In the genomic region with DNA sequence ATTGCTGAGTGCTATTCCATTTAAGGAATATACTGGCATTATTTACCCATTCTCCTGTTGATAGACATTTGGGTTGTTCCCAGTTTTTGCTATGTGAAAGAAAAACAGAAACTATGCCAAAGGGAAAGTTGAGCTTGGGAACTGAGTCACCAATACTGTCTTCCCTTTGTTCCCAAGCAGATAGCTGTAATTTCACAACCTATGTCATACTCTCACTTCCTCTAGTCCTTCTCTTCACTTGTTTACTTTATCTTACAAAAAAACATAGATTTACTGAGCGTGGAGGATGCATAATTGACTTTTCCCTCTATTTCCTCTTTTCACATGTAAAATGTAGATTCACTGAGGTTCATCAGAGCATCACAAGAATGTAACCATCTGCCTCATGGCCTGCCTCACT, we compare ENCODE assay signal across 1 cellular context.
TF ChIP-seq lines count a peak whose summit lies in the region.

No MANE protein-coding gene starts in this region.

TF ChIP-seq in GM12878, 131 proteins besides CTCF, POLR2A, EP300 and RAD21:
- TF ChIP-seq EED (IDR thresholded peaks at IDR 0.05; ENCODE audit: low read depth): peak; percentile 71; the same call in 1 of the 2 replicates
- peak; percentile 61; the same call in 1 of the 2 replicates for TF ChIP-seq NFIC (IDR thresholded peaks at IDR 0.05; ENCODE audit: low read depth, low read length)
- TF ChIP-seq, protein P1, sequence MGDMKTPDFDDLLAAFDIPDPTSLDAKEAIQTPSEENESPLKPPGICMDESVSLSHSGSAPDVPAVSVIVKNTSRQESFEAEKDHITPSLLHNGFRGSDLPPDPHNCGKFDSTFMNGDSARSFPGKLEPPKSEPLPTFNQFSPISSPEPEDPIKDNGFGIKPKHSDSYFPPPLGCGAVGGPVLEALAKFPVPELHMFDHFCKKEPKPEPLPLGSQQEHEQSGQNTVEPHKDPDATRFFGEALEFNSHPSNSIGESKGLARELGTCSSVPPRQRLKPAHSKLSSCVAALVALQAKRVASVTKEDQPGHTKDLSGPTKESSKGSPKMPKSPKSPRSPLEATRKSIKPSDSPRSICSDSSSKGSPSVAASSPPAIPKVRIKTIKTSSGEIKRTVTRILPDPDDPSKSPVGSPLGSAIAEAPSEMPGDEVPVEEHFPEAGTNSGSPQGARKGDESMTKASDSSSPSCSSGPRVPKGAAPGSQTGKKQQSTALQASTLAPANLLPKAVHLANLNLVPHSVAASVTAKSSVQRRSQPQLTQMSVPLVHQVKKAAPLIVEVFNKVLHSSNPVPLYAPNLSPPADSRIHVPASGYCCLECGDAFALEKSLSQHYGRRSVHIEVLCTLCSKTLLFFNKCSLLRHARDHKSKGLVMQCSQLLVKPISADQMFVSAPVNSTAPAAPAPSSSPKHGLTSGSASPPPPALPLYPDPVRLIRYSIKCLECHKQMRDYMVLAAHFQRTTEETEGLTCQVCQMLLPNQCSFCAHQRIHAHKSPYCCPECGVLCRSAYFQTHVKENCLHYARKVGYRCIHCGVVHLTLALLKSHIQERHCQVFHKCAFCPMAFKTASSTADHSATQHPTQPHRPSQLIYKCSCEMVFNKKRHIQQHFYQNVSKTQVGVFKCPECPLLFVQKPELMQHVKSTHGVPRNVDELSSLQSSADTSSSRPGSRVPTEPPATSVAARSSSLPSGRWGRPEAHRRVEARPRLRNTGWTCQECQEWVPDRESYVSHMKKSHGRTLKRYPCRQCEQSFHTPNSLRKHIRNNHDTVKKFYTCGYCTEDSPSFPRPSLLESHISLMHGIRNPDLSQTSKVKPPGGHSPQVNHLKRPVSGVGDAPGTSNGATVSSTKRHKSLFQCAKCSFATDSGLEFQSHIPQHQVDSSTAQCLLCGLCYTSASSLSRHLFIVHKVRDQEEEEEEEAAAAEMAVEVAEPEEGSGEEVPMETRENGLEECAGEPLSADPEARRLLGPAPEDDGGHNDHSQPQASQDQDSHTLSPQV (IDR thresholded peaks at IDR 0.05): no peak
- TF ChIP-seq TCF7 (IDR thresholded peaks at IDR 0.05; ENCODE audit: borderline replicate concordance): peak; percentile 53; the same call in 1 of the 2 replicates
- peak; percentile 72 for TF ChIP-seq JUNB (IDR thresholded peaks at IDR 0.05)
- TF ChIP-seq SPI1 (IDR thresholded peaks at IDR 0.05; ENCODE audit: borderline replicate concordance, insufficient read depth, low read depth, low read length): peak; percentile 80
- TF ChIP-seq, protein P2, sequence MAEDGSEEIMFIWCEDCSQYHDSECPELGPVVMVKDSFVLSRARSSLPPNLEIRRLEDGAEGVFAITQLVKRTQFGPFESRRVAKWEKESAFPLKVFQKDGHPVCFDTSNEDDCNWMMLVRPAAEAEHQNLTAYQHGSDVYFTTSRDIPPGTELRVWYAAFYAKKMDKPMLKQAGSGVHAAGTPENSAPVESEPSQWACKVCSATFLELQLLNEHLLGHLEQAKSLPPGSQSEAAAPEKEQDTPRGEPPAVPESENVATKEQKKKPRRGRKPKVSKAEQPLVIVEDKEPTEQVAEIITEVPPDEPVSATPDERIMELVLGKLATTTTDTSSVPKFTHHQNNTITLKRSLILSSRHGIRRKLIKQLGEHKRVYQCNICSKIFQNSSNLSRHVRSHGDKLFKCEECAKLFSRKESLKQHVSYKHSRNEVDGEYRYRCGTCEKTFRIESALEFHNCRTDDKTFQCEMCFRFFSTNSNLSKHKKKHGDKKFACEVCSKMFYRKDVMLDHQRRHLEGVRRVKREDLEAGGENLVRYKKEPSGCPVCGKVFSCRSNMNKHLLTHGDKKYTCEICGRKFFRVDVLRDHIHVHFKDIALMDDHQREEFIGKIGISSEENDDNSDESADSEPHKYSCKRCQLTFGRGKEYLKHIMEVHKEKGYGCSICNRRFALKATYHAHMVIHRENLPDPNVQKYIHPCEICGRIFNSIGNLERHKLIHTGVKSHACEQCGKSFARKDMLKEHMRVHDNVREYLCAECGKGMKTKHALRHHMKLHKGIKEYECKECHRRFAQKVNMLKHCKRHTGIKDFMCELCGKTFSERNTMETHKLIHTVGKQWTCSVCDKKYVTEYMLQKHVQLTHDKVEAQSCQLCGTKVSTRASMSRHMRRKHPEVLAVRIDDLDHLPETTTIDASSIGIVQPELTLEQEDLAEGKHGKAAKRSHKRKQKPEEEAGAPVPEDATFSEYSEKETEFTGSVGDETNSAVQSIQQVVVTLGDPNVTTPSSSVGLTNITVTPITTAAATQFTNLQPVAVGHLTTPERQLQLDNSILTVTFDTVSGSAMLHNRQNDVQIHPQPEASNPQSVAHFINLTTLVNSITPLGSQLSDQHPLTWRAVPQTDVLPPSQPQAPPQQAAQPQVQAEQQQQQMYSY (CRISPR knock-in tag; IDR thresholded peaks at IDR 0.05): no peak
- peak; percentile 73; the same call in 1 of the 2 replicates for TF ChIP-seq IRF4 (IDR thresholded peaks at IDR 0.05; ENCODE audit: low read depth, low read length)
- no peak for TF ChIP-seq PML (IDR thresholded peaks at IDR 0.05; ENCODE audit: low read length)
- TF ChIP-seq, protein P3, sequence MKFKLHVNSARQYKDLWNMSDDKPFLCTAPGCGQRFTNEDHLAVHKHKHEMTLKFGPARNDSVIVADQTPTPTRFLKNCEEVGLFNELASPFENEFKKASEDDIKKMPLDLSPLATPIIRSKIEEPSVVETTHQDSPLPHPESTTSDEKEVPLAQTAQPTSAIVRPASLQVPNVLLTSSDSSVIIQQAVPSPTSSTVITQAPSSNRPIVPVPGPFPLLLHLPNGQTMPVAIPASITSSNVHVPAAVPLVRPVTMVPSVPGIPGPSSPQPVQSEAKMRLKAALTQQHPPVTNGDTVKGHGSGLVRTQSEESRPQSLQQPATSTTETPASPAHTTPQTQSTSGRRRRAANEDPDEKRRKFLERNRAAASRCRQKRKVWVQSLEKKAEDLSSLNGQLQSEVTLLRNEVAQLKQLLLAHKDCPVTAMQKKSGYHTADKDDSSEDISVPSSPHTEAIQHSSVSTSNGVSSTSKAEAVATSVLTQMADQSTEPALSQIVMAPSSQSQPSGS (IDR thresholded peaks at IDR 0.05; ENCODE audit: low read length): peak; percentile 65; the same call in 1 of the 2 replicates
- TF ChIP-seq IKZF1 (conservative IDR thresholded peaks at IDR 0.05): peak; percentile 80
- TF ChIP-seq IKZF2 (IDR thresholded peaks at IDR 0.05): peak; percentile 79 to 81
- TF ChIP-seq BCL11A (IDR thresholded peaks at IDR 0.05; ENCODE audit: low read depth, low read length): 0 out of 2 replicates have a peak, but pooled peaks have one; percentile 40
- no peak for TF ChIP-seq SMAD1 (IDR thresholded peaks at IDR 0.05; ENCODE audit: low read depth, partially characterized antibody)
- peak; percentile 26; the same call in 1 of the 2 replicates for TF ChIP-seq ATF7 (IDR thresholded peaks at IDR 0.05; ENCODE audit: low read depth)
- no peak for TF ChIP-seq BHLHE40 (IDR thresholded peaks at IDR 0.05; ENCODE audit: borderline replicate concordance in 1 of 2, low read depth in 2 of 2, low read length in 1 of 2)
- no peak for TF ChIP-seq ETV6 (conservative IDR thresholded peaks at IDR 0.05 in 1 of 2, IDR thresholded peaks at IDR 0.05 in 1 of 2; ENCODE audit: borderline replicate concordance in 1 of 2, low read depth in 1 of 2)
- TF ChIP-seq TARDBP (IDR thresholded peaks at IDR 0.05; ENCODE audit: borderline replicate concordance): no peak
